In genomic region chrX:44872319-44872816, GRCh38 we compare ENCODE assay signal across 8 cellular contexts. TPM values are rescaled to one million over a fixed set of nuclear protein-coding genes. Genes with fewer than 3 reads are reported as not detected.
A peak's percentile ranks its signal among the peaks of the same experiment; 100 is the strongest.
DNase-seq lines count a peak whose midpoint lies in the region; ATAC-seq and TF ChIP-seq lines count a peak whose summit lies in the region.

No MANE protein-coding gene starts in this region.

- DNase-seq in HT1080 (ENCODE audit: low read depth) (peak; percentile 18), natural killer cell (peak; percentile 42), ureter (ENCODE audit: low spot score) (peak; percentile 61), GDM1 (lab: John Stamatoyannopoulos, UW) (no peak)
- DNase-seq in activated CD4-positive, alpha-beta memory T cell treated with anti-CD3 and anti-CD28 coated beads, Interleukin-2, amount 10 ng/mL, durations not matched to agents 7 days and 5 days: peak; percentile 35

- H3K9me3 ChIP-seq in ES-I3 (ENCODE audit: control insufficient read depth, insufficient read depth, low read length): no peaks in the 10 kb centered on the region

- no peaks in the 10 kb centered on the region for H3K36me3 ChIP-seq in ES-I3 (ENCODE audit: insufficient read depth, low read length)

- H3K9me3 Mint-ChIP-seq in activated CD4-positive, alpha-beta memory T cell treated with anti-CD3 and anti-CD28 coated beads, Interleukin-2, amount 10 ng/mL, durations not matched to agents 7 days and 5 days: no peaks in the 10 kb centered on the region
- no peaks in the 10 kb centered on the region for H3K9me3 Mint-ChIP-seq in natural killer cell

- POLR2A ChIA-PET in activated CD4-positive, alpha-beta memory T cell treated with anti-CD3 and anti-CD28 coated beads, Interleukin-2, amount 10 ng/mL, durations not matched to agents 7 days and 5 days (lab: Charles Lee): interaction anchor here (0.8 to 5.6 kb wide), 10 partner anchors 9 to 1965 kb away, joined by 3 to 36 read pairs (median 4); partner anchors contain the start of genes FUNDC1 and RP2

- no peaks in the 10 kb centered on the region for H3K4me1 ChIP-seq in ES-I3 (ENCODE audit: insufficient read depth, low read length)

- peaks cover 5% of the 10 kb centered on the region for H3K36me3 Mint-ChIP-seq in activated CD4-positive, alpha-beta memory T cell treated with anti-CD3 and anti-CD28 coated beads, Interleukin-2, amount 10 ng/mL, durations not matched to agents 7 days and 5 days (ENCODE audit: low read depth)
- H3K36me3 Mint-ChIP-seq in natural killer cell: no peaks in the 10 kb centered on the region

- peak overlapping the region; percentile 96 for H3K4me3 Mint-ChIP-seq in activated CD4-positive, alpha-beta memory T cell treated with anti-CD3 and anti-CD28 coated beads, Interleukin-2, amount 10 ng/mL, durations not matched to agents 7 days and 5 days
- H3K4me3 Mint-ChIP-seq in natural killer cell: peak overlapping the region; percentile 97

- CTCF ChIA-PET in activated CD4-positive, alpha-beta memory T cell treated with anti-CD3 and anti-CD28 coated beads, Interleukin-2, amount 10 ng/mL, durations not matched to agents 7 days and 5 days (lab: Charles Lee): no interaction called here

- H3K27ac Mint-ChIP-seq in activated CD4-positive, alpha-beta memory T cell treated with anti-CD3 and anti-CD28 coated beads, Interleukin-2, amount 10 ng/mL, durations not matched to agents 7 days and 5 days: peak overlapping the region; percentile 87
- peak overlapping the region; percentile 91 to 95 for H3K27ac Mint-ChIP-seq in natural killer cell

- intact Hi-C loops in natural killer cell (cut with micrococcal nuclease): loop anchor here (5.0 kb wide), 1 partner anchor 205 kb away; no protein-coding TSS in a partner anchor

- TF ChIP-seq CTCF in natural killer cell (IDR thresholded peaks at IDR 0.05): no peak

- H3K9ac ChIP-seq in ES-I3 (ENCODE audit: low read depth, low read length): peak overlapping the region; percentile 89

- ATAC-seq in GM21423 (IDR thresholded peaks at IDR 0.05; ENCODE audit: unreplicated experiment) (peak; percentile 28), esophagus mucosa (peak; percentile 55), natural killer cell (peak; percentile 16 to 45 (median 23))

- peaks cover 18% of the 10 kb centered on the region for H3K4me1 Mint-ChIP-seq in activated CD4-positive, alpha-beta memory T cell treated with anti-CD3 and anti-CD28 coated beads, Interleukin-2, amount 10 ng/mL, durations not matched to agents 7 days and 5 days
- H3K4me1 Mint-ChIP-seq in natural killer cell: peaks cover 12 to 35% of the 10 kb centered on the region in 2 donors

- no peaks in the 10 kb centered on the region for H3K27me3 Mint-ChIP-seq in activated CD4-positive, alpha-beta memory T cell treated with anti-CD3 and anti-CD28 coated beads, Interleukin-2, amount 10 ng/mL, durations not matched to agents 7 days and 5 days
- no peaks in the 10 kb centered on the region for H3K27me3 Mint-ChIP-seq in natural killer cell (ENCODE audit: low read depth in 2 of 2)

RNA-seq across cellular contexts. Expression of gene KDM6A, which starts 0.6 kb away (rescaled TPM):
- total RNA-seq in HT1080 (2014; rRNA removed; shearing (Covaris generic)): 6.6 and 14.4 TPM in 2 replicates
- 9.7 and 11.7 TPM in 2 replicates for polyA plus RNA-seq in HT1080 (2015; cell fraction: cytosol; rRNA removed)
- polyA plus RNA-seq in HT1080 (2015; cell fraction: nucleus; rRNA removed): 23.3 and 27.1 TPM in 2 replicates
- 10 to 100 TPM; 27.2 to 28.0 TPM for total RNA-seq in activated CD4-positive, alpha-beta memory T cell treated with anti-CD3 and anti-CD28 coated beads, Interleukin-2, amount 10 ng/mL, durations not matched to agents 7 days and 5 days
- total RNA-seq in esophagus mucosa (28.0 TPM), natural killer cell (100 to 1,000 TPM in 1 of 3 donors, 10 to 100 TPM in 2; 60.8 to 121 (median 73.1) TPM), ureter (86.0 TPM)

RNA-seq across cellular contexts. Expression of gene DUSP21, which starts 28.5 kb away (rescaled TPM):
- total RNA-seq in HT1080 (2014; rRNA removed; shearing (Covaris generic)): not detected in 2 replicates
- polyA plus RNA-seq in HT1080 (2015; cell fraction: cytosol; rRNA removed): not detected in 2 replicates
- not detected in 2 replicates for polyA plus RNA-seq in HT1080 (2015; cell fraction: nucleus; rRNA removed)
- total RNA-seq in activated CD4-positive, alpha-beta memory T cell treated with anti-CD3 and anti-CD28 coated beads, Interleukin-2, amount 10 ng/mL, durations not matched to agents 7 days and 5 days: not detected
- total RNA-seq in esophagus mucosa: not detected
- not detected for total RNA-seq in natural killer cell
- total RNA-seq in ureter: not detected
